Comparison of ENCODE assay signal across 1 cellular context in the genomic region with DNA sequence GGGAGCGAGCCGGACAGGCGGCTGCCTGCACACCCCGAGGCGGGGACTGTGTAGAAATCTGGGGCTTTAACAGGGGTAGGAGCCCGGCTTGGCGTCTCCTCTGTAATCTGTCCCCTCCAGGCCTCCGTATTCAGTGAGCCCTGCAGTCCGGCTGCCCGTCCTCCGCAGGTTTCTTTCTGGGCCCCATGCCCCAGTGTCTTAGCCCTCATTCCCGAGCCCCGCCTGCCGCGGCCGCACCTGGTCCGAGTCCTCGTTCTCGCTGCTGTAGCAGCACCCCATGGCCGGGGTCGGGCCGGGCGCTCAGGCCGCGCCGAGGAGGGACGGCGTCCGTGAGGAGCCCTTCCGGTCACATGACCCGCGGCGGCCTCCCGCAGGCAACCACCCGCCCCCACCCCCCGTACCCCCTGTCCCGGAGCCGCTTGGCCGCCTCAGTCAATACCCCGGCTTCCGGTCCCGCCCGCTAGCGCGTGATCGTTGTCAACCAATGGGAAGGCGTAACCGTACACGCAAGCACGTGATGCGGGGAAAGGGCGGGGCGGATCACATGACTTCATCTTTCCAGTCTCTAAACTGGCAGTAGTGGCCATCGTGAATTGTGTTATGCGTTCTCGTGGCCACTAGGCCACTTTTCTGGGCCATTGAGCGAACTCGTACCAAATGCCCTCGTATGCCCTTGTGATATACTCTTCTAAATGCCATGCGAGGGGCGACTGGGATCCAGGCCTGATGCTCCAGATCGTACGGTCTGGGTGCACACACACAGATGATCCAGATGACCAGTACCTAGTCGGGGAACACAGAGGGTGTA.
TF ChIP-seq lines count a peak whose summit lies in the region.

A gene (minus strand): TSS at position 352 of the 808 bp plus-strand sequence. CDS start 73 bp downstream, at position 279.

TF ChIP-seq in SK-N-SH, 30 proteins besides CTCF, POLR2A, EP300 and RAD21 (continued from another document):
- TF ChIP-seq, protein P1, sequence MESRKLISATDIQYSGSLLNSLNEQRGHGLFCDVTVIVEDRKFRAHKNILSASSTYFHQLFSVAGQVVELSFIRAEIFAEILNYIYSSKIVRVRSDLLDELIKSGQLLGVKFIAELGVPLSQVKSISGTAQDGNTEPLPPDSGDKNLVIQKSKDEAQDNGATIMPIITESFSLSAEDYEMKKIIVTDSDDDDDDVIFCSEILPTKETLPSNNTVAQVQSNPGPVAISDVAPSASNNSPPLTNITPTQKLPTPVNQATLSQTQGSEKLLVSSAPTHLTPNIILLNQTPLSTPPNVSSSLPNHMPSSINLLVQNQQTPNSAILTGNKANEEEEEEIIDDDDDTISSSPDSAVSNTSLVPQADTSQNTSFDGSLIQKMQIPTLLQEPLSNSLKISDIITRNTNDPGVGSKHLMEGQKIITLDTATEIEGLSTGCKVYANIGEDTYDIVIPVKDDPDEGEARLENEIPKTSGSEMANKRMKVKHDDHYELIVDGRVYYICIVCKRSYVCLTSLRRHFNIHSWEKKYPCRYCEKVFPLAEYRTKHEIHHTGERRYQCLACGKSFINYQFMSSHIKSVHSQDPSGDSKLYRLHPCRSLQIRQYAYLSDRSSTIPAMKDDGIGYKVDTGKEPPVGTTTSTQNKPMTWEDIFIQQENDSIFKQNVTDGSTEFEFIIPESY (IDR thresholded peaks at IDR 0.05; ENCODE audit: borderline replicate concordance, low read depth), result no peak
- no peak for TF ChIP-seq YY1 (IDR thresholded peaks at IDR 0.05; ENCODE audit: low read depth)
- TF ChIP-seq, protein P2, sequence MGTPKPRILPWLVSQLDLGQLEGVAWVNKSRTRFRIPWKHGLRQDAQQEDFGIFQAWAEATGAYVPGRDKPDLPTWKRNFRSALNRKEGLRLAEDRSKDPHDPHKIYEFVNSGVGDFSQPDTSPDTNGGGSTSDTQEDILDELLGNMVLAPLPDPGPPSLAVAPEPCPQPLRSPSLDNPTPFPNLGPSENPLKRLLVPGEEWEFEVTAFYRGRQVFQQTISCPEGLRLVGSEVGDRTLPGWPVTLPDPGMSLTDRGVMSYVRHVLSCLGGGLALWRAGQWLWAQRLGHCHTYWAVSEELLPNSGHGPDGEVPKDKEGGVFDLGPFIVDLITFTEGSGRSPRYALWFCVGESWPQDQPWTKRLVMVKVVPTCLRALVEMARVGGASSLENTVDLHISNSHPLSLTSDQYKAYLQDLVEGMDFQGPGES (IDR thresholded peaks at IDR 0.05; ENCODE audit: low read depth, low read length), result 0 out of 2 replicates have a peak, but pooled peaks have one; percentile 9
- no peak for TF ChIP-seq JUND (IDR thresholded peaks at IDR 0.05)
- TF ChIP-seq, protein P3, sequence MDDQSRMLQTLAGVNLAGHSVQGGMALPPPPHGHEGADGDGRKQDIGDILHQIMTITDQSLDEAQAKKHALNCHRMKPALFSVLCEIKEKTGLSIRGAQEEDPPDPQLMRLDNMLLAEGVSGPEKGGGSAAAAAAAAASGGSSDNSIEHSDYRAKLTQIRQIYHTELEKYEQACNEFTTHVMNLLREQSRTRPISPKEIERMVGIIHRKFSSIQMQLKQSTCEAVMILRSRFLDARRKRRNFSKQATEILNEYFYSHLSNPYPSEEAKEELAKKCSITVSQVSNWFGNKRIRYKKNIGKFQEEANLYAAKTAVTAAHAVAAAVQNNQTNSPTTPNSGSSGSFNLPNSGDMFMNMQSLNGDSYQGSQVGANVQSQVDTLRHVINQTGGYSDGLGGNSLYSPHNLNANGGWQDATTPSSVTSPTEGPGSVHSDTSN (IDR thresholded peaks at IDR 0.05), result peak; percentile 47; the same call in 1 of the 2 replicates
- TF ChIP-seq GATA2 (CRISPR knock-in tag; IDR thresholded peaks at IDR 0.05), result no peak
- 0 out of 2 replicates have a peak, but pooled peaks have one; percentile 6 for TF ChIP-seq NFIC (IDR thresholded peaks at IDR 0.05; ENCODE audit: borderline replicate concordance)
- peak; percentile 25; the same call in 1 of the 2 replicates for TF ChIP-seq SMC3 (IDR thresholded peaks at IDR 0.05; ENCODE audit: low read depth, low read length)
- TF ChIP-seq TAF1 (IDR thresholded peaks at IDR 0.05; ENCODE audit: borderline replicate concordance, low read depth, low read length), result peak; percentile 65
- peak; percentile 64; the same call in 1 of the 2 replicates for TF ChIP-seq RCOR1 (IDR thresholded peaks at IDR 0.05; ENCODE audit: low read length)
- TF ChIP-seq CHD2 (IDR thresholded peaks at IDR 0.05; ENCODE audit: low read length, partially characterized antibody), result peak; percentile 85
- 0 out of 2 replicates have a peak, but pooled peaks have one; percentile 46 for TF ChIP-seq MXI1 (IDR thresholded peaks at IDR 0.05; ENCODE audit: low read depth, low read length)
- no peak for TF ChIP-seq FOXJ3 (CRISPR knock-in tag; IDR thresholded peaks at IDR 0.05)
- TF ChIP-seq, protein P4, sequence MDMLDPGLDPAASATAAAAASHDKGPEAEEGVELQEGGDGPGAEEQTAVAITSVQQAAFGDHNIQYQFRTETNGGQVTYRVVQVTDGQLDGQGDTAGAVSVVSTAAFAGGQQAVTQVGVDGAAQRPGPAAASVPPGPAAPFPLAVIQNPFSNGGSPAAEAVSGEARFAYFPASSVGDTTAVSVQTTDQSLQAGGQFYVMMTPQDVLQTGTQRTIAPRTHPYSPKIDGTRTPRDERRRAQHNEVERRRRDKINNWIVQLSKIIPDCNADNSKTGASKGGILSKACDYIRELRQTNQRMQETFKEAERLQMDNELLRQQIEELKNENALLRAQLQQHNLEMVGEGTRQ (IDR thresholded peaks at IDR 0.05; ENCODE audit: borderline replicate concordance, low read depth, low read length), result peak; percentile 97
- peak; percentile 74 for TF ChIP-seq POLR2AphosphoS5 (IDR thresholded peaks at IDR 0.05; ENCODE audit: low read depth, low read length)
- TF ChIP-seq TCF12 (IDR thresholded peaks at IDR 0.05), result no peak
- TF ChIP-seq FOSL2 (IDR thresholded peaks at IDR 0.05; ENCODE audit: borderline replicate concordance, low read depth), result no peak
- no peak for TF ChIP-seq TEAD4 (IDR thresholded peaks at IDR 0.05; ENCODE audit: borderline replicate concordance, insufficient read depth)
